ENCODE assay signal across 2 cellular contexts in genomic region chr6:28979679-28980078, GRCh38.
TF ChIP-seq lines count a peak whose summit lies in the region.

No MANE protein-coding gene starts in this region.

TF ChIP-seq in GM23338, 12 proteins besides CTCF, POLR2A, EP300 and RAD21:
- TF ChIP-seq, protein P1, sequence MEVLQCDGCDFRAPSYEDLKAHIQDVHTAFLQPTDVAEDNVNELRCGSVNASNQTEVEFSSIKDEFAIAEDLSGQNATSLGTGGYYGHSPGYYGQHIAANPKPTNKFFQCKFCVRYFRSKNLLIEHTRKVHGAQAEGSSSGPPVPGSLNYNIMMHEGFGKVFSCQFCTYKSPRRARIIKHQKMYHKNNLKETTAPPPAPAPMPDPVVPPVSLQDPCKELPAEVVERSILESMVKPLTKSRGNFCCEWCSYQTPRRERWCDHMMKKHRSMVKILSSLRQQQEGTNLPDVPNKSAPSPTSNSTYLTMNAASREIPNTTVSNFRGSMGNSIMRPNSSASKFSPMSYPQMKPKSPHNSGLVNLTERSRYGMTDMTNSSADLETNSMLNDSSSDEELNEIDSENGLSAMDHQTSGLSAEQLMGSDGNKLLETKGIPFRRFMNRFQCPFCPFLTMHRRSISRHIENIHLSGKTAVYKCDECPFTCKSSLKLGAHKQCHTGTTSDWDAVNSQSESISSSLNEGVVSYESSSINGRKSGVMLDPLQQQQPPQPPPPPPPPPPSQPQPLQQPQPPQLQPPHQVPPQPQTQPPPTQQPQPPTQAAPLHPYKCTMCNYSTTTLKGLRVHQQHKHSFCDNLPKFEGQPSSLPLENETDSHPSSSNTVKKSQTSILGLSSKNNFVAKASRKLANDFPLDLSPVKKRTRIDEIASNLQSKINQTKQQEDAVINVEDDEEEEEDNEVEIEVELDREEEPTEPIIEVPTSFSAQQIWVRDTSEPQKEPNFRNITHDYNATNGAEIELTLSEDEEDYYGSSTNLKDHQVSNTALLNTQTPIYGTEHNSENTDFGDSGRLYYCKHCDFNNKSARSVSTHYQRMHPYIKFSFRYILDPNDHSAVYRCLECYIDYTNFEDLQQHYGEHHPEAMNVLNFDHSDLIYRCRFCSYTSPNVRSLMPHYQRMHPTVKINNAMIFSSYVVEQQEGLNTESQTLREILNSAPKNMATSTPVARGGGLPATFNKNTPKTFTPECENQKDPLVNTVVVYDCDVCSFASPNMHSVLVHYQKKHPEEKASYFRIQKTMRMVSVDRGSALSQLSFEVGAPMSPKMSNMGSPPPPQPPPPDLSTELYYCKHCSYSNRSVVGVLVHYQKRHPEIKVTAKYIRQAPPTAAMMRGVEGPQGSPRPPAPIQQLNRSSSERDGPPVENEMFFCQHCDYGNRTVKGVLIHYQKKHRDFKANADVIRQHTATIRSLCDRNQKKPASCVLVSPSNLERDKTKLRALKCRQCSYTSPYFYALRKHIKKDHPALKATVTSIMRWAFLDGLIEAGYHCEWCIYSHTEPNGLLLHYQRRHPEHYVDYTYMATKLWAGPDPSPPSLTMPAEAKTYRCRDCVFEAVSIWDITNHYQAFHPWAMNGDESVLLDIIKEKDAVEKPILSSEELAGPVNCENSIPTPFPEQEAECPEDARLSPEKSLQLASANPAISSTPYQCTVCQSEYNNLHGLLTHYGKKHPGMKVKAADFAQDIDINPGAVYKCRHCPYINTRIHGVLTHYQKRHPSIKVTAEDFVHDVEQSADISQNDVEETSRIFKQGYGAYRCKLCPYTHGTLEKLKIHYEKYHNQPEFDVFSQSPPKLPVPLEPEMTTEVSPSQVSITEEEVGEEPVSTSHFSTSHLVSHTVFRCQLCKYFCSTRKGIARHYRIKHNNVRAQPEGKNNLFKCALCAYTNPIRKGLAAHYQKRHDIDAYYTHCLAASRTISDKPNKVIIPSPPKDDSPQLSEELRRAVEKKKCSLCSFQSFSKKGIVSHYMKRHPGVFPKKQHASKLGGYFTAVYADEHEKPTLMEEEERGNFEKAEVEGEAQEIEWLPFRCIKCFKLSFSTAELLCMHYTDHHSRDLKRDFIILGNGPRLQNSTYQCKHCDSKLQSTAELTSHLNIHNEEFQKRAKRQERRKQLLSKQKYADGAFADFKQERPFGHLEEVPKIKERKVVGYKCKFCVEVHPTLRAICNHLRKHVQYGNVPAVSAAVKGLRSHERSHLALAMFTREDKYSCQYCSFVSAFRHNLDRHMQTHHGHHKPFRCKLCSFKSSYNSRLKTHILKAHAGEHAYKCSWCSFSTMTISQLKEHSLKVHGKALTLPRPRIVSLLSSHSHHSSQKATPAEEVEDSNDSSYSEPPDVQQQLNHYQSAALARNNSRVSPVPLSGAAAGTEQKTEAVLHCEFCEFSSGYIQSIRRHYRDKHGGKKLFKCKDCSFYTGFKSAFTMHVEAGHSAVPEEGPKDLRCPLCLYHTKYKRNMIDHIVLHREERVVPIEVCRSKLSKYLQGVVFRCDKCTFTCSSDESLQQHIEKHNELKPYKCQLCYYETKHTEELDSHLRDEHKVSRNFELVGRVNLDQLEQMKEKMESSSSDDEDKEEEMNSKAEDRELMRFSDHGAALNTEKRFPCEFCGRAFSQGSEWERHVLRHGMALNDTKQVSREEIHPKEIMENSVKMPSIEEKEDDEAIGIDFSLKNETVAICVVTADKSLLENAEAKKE (CRISPR knock-in tag; IDR thresholded peaks at IDR 0.05): no peak
- no peak for TF ChIP-seq CREB1 (CRISPR knock-in tag; IDR thresholded peaks at IDR 0.05; ENCODE audit: low read depth)
- TF ChIP-seq JUNB (IDR thresholded peaks at IDR 0.05; ENCODE audit: unreplicated experiment): no peak
- TF ChIP-seq, protein P2, sequence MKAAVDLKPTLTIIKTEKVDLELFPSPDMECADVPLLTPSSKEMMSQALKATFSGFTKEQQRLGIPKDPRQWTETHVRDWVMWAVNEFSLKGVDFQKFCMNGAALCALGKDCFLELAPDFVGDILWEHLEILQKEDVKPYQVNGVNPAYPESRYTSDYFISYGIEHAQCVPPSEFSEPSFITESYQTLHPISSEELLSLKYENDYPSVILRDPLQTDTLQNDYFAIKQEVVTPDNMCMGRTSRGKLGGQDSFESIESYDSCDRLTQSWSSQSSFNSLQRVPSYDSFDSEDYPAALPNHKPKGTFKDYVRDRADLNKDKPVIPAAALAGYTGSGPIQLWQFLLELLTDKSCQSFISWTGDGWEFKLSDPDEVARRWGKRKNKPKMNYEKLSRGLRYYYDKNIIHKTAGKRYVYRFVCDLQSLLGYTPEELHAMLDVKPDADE (IDR thresholded peaks at IDR 0.05): no peak
- no peak for TF ChIP-seq REST (IDR thresholded peaks at IDR 0.05; ENCODE audit: unreplicated experiment)
- TF ChIP-seq ZNF114 (CRISPR knock-in tag; IDR thresholded peaks at IDR 0.05): no peak
- TF ChIP-seq ZNF331 (CRISPR knock-in tag; IDR thresholded peaks at IDR 0.05; ENCODE audit: low read depth): no peak
- TF ChIP-seq STAT1 (IDR thresholded peaks at IDR 0.05; ENCODE audit: unreplicated experiment): no peak
- no peak for TF ChIP-seq EZH2phosphoT487 (IDR thresholded peaks at IDR 0.05; ENCODE audit: unreplicated experiment)
TF ChIP-seq in GM23338: peak in this region for 0.

TF ChIP-seq in SK-N-SH treated with all-trans-retinoic acid at 6 μM for 48 hours, 23 proteins besides CTCF, POLR2A, EP300 and RAD21:
- TF ChIP-seq ZFP3 (CRISPR knock-in tag; IDR thresholded peaks at IDR 0.05) (no peak), GLIS3 (CRISPR knock-in tag; IDR thresholded peaks at IDR 0.05) (no peak), CSRNP3 (CRISPR knock-in tag; IDR thresholded peaks at IDR 0.05) (no peak), PPARA (CRISPR knock-in tag; IDR thresholded peaks at IDR 0.05; ENCODE audit: borderline replicate concordance) (no peak), ISL1 (CRISPR knock-in tag; IDR thresholded peaks at IDR 0.05) (no peak), TCF4 (CRISPR knock-in tag; IDR thresholded peaks at IDR 0.05; ENCODE audit: borderline replicate concordance) (no peak), BACH2 (CRISPR knock-in tag; IDR thresholded peaks at IDR 0.05; ENCODE audit: borderline replicate concordance) (no peak), OSR1 (CRISPR knock-in tag; IDR thresholded peaks at IDR 0.05) (no peak), RARB (CRISPR knock-in tag; IDR thresholded peaks at IDR 0.05) (no peak), ZC3H10 (CRISPR knock-in tag; IDR thresholded peaks at IDR 0.05) (no peak), ZNF565 (CRISPR knock-in tag; conservative IDR thresholded peaks at IDR 0.05; ENCODE audit: low read depth) (no peak), ESRRG (CRISPR knock-in tag; IDR thresholded peaks at IDR 0.05) (no peak), ZNF8 (CRISPR knock-in tag; IDR thresholded peaks at IDR 0.05) (no peak), ARNTL (CRISPR knock-in tag; IDR thresholded peaks at IDR 0.05; ENCODE audit: borderline replicate concordance, low read depth) (no peak), POU6F1 (CRISPR knock-in tag; IDR thresholded peaks at IDR 0.05; ENCODE audit: borderline replicate concordance, low read depth) (no peak), PATZ1 (CRISPR knock-in tag; IDR thresholded peaks at IDR 0.05; ENCODE audit: borderline replicate concordance) (no peak), ZNF70 (CRISPR knock-in tag; IDR thresholded peaks at IDR 0.05) (no peak), TOX (CRISPR knock-in tag; IDR thresholded peaks at IDR 0.05; ENCODE audit: borderline replicate concordance) (no peak), CREB5 (CRISPR knock-in tag; IDR thresholded peaks at IDR 0.05; ENCODE audit: low read depth) (no peak)
- TF ChIP-seq, protein P3, sequence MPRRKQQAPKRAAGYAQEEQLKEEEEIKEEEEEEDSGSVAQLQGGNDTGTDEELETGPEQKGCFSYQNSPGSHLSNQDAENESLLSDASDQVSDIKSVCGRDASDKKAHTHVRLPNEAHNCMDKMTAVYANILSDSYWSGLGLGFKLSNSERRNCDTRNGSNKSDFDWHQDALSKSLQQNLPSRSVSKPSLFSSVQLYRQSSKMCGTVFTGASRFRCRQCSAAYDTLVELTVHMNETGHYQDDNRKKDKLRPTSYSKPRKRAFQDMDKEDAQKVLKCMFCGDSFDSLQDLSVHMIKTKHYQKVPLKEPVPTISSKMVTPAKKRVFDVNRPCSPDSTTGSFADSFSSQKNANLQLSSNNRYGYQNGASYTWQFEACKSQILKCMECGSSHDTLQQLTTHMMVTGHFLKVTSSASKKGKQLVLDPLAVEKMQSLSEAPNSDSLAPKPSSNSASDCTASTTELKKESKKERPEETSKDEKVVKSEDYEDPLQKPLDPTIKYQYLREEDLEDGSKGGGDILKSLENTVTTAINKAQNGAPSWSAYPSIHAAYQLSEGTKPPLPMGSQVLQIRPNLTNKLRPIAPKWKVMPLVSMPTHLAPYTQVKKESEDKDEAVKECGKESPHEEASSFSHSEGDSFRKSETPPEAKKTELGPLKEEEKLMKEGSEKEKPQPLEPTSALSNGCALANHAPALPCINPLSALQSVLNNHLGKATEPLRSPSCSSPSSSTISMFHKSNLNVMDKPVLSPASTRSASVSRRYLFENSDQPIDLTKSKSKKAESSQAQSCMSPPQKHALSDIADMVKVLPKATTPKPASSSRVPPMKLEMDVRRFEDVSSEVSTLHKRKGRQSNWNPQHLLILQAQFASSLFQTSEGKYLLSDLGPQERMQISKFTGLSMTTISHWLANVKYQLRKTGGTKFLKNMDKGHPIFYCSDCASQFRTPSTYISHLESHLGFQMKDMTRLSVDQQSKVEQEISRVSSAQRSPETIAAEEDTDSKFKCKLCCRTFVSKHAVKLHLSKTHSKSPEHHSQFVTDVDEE (CRISPR knock-in tag; IDR thresholded peaks at IDR 0.05): no peak
TF ChIP-seq in SK-N-SH treated with all-trans-retinoic acid at 6 μM for 48 hours: peak in this region for 0.
